16 cellular contexts compared by ENCODE assay signal in genomic region chr12:105201389-105201788, GRCh38.
"Had no signal": no experiment of that assay in that cellular context is flagged by ENCODE, and none has a peak within 500 bp of the region (broad histone marks: within the 10 kb centered on the region; RNA-seq: fewer than 3 reads in every experiment).

No MANE protein-coding gene starts in this region.

- DNase-seq: activated CD4-positive, alpha-beta T cell treated with anti-CD3 and anti-CD28 coated beads for 36 hours; activated gamma-delta T cell; activated T-cell treated with anti-CD3 and anti-CD28 coated beads, Interleukin-2, amount 50 U/mL, for 1 hour; brain microvascular endothelial cell; foreskin melanocyte; heart left ventricle; left ventricle myocardium inferior; SK-N-SH; T-helper 1 cell; WERI-Rb-1 had no signal

- H3K27ac ChIP-seq: brain microvascular endothelial cell, heart left ventricle, left ventricle myocardium inferior, right atrium auricular region, suprapubic skin, WERI-Rb-1 had no signal

- ATAC-seq: activated CD4-positive, alpha-beta T cell treated with anti-CD3 and anti-CD28 coated beads for 36 hours; stimulated activated memory B cell treated with anti-CD40 and anti-IgM and Interleukin-4, amounts not matched to agents 10 μg/mL and 1 μg/mL and 100 μg/mL, for 72 hours had no signal

- H3K4me1 Mint-ChIP-seq: stimulated activated memory B cell treated with anti-CD40 and anti-IgM and Interleukin-4, amounts not matched to agents 10 μg/mL and 1 μg/mL and 100 μg/mL, for 72 hours had no signal

- H3K9me3 ChIP-seq: heart left ventricle, left ventricle myocardium inferior, right atrium auricular region, SK-N-SH, suprapubic skin had no signal

- H3K4me3 Mint-ChIP-seq: activated CD4-positive, alpha-beta T cell treated with anti-CD3 and anti-CD28 coated beads for 36 hours; activated naive CD8-positive, alpha-beta T cell; stimulated activated memory B cell treated with anti-CD40 and anti-IgM and Interleukin-4, amounts not matched to agents 10 μg/mL and 1 μg/mL and 100 μg/mL, for 72 hours; type B pancreatic cell had no signal

- H3K27me3 ChIP-seq: brain microvascular endothelial cell, heart left ventricle, right atrium auricular region, suprapubic skin had no signal

- H3K36me3 ChIP-seq: WERI-Rb-1 had no signal

- H3K27ac Mint-ChIP-seq: activated naive CD8-positive, alpha-beta T cell; type B pancreatic cell had no signal

- H3K4me2 ChIP-seq: SK-N-SH, smooth muscle cell had no signal

- H3K4me1 ChIP-seq: right atrium auricular region had no signal

- H3K4me3 ChIP-seq: heart left ventricle, left ventricle myocardium inferior, right atrium auricular region, smooth muscle cell, suprapubic skin had no signal

- H3K9me3 Mint-ChIP-seq: stimulated activated memory B cell treated with anti-CD40 and anti-IgM and Interleukin-4, amounts not matched to agents 10 μg/mL and 1 μg/mL and 100 μg/mL, for 72 hours; type B pancreatic cell had no signal

- H3K9ac ChIP-seq: SK-N-SH had no signal

- H3K27me3 Mint-ChIP-seq: activated CD4-positive, alpha-beta T cell treated with anti-CD3 and anti-CD28 coated beads for 36 hours; activated naive CD8-positive, alpha-beta T cell; stimulated activated memory B cell treated with anti-CD40 and anti-IgM and Interleukin-4, amounts not matched to agents 10 μg/mL and 1 μg/mL and 100 μg/mL, for 72 hours; type B pancreatic cell had no signal
